25 cellular contexts compared by ENCODE assay signal in genomic region chrX:111167334-111167733, GRCh38.
DNase-seq lines count a peak whose midpoint lies in the region; ATAC-seq and TF ChIP-seq lines count a peak whose summit lies in the region.
"Had no signal": no experiment of that assay in that cellular context is flagged by ENCODE, and none has a peak within 500 bp of the region (broad histone marks: within the 10 kb centered on the region; RNA-seq: fewer than 3 reads in every experiment).

No MANE protein-coding gene starts in this region.

- no peak overlapping the region for H3K4me3 ChIP-seq in Karpas-422 (ENCODE audit: low read length)
- H3K4me3 ChIP-seq: hepatocyte, mucosa of descending colon, ovary, upper lobe of right lung had no signal

- H3K9ac ChIP-seq in Karpas-422 (ENCODE audit: low read length), result no peak overlapping the region

- no peak overlapping the region for H3K27ac ChIP-seq in Karpas-422 (ENCODE audit: low read length)
- H3K27ac ChIP-seq: hepatocyte, ovary, upper lobe of right lung had no signal

- no peaks in the 10 kb centered on the region for H3K4me1 ChIP-seq in Karpas-422 (ENCODE audit: low read length)
- H3K4me1 ChIP-seq: upper lobe of right lung had no signal

- no peaks in the 10 kb centered on the region for H3K9me2 ChIP-seq in Karpas-422 (replicated peaks; ENCODE audit: insufficient read depth, low read length)

- H3K9me3 ChIP-seq in Karpas-422 (ENCODE audit: low read length), result no peaks in the 10 kb centered on the region
- H3K9me3 ChIP-seq: mucosa of descending colon, ovary, upper lobe of right lung had no signal

- no peaks in the 10 kb centered on the region for H3K27me3 ChIP-seq in Karpas-422 (ENCODE audit: low read length)
- H3K27me3 ChIP-seq: hepatocyte, ovary, upper lobe of right lung had no signal

- no peaks in the 10 kb centered on the region for H3K79me2 ChIP-seq in Karpas-422 (ENCODE audit: low read length)
- H3K79me2 ChIP-seq: hepatocyte had no signal

- no peak for TF ChIP-seq CTCF in omental fat pad (IDR thresholded peaks at IDR 0.05)

- H3K4me2 ChIP-seq in Karpas-422 (ENCODE audit: low read depth, low read length, poor library complexity, severe bottlenecking), result no peak overlapping the region
- H3K4me2 ChIP-seq: hepatocyte had no signal

- H3K36me3 ChIP-seq in Karpas-422 (ENCODE audit: insufficient read depth, low read length), result no peaks in the 10 kb centered on the region
- H3K36me3 ChIP-seq: ovary, upper lobe of right lung had no signal

- H2AFZ ChIP-seq in Karpas-422 (ENCODE audit: low read length), result no peak overlapping the region
- H2AFZ ChIP-seq: hepatocyte had no signal

- H4K20me1 ChIP-seq in Karpas-422 (ENCODE audit: insufficient read depth, low read depth, low read length), result no peaks in the 10 kb centered on the region

- DNase-seq in MV-4-11 (lab: John Stamatoyannopoulos, UW), result peak; percentile 1
- no peak for DNase-seq in stimulated activated CD4-positive, alpha-beta T cell treated with anti-CD3 and anti-CD28 coated beads, Interleukin-4, amount 100 ng/mL, for 4 hours
- DNase-seq in omental fat pad (ENCODE audit: low spot score), result no peak
- DNase-seq in Karpas-422, result no peak
- DNase-seq: activated CD4-positive, alpha-beta T cell treated with anti-CD3 and anti-CD28 coated beads, Interleukin-2, amount 10 ng/mL, durations not matched to agents 7 days and 5 days; activated effector memory CD4-positive, alpha-beta T cell treated with anti-CD3 and anti-CD28 coated beads, Interleukin-2, amount 50 U/mL, for 16 hours; activated T-cell treated with anti-CD3 and anti-CD28 coated beads, Interleukin-2, amount 50 U/mL, for 24 hours; anterior cingulate cortex; Calu3; DMS79 treated with DMSO at 0.1 percent for 48 hours; GDM1; kidney glomerular epithelial cell; mucosa of descending colon; NCI-H1417; NCI-H2029; NCI-H524 treated with DMSO at 0.1 percent for 48 hours; ovary; stimulated activated naive B cell treated with anti-CD40 and anti-IgM and Interleukin-4, amounts not matched to agents 10 μg/mL and 1 μg/mL and 100 μg/mL, for 72 hours; upper lobe of right lung had no signal

- ATAC-seq in GM18498 (IDR thresholded peaks at IDR 0.05; ENCODE audit: unreplicated experiment) (peak; percentile 52), GM21529 (IDR thresholded peaks at IDR 0.05; ENCODE audit: unreplicated experiment) (peak; percentile 57), HG02938 (IDR thresholded peaks at IDR 0.05; ENCODE audit: unreplicated experiment) (peak; percentile 77), omental fat pad (ENCODE audit: low FRiP score) (no peak), HG03342 (IDR thresholded peaks at IDR 0.05; ENCODE audit: unreplicated experiment) (no peak)
- ATAC-seq: HCT116; mucosa of descending colon; stimulated activated naive B cell treated with anti-CD40 and anti-IgM and Interleukin-4, amounts not matched to agents 10 μg/mL and 1 μg/mL and 100 μg/mL, for 72 hours; upper lobe of right lung had no signal

Comparison
In these comparisons a context has a peak if more than half of its experiments do, and no peak if none do; other contexts are left out.
1. ATAC-seq: peak in GM18498 (single experiment), GM21529 (single experiment) and HG02938 (single experiment); none in omental fat pad (single experiment) and HG03342 (single experiment).